Comparison of ENCODE assay signal across 29 cellular contexts in genomic region chr20:23670361-23670760, GRCh38. TPM values are rescaled to one million over a fixed set of nuclear protein-coding genes. Genes with fewer than 3 reads are reported as not detected.
"Had no signal": no experiment of that assay in that cellular context is flagged by ENCODE, and none has a peak within 500 bp of the region (broad histone marks: within the 10 kb centered on the region; RNA-seq: fewer than 3 reads in every experiment).

No MANE protein-coding gene starts in this region.

- H3K4me3 Mint-ChIP-seq: memory B cell; naive thymus-derived CD4-positive, alpha-beta T cell had no signal

- ATAC-seq: esophagus mucosa; gastroesophageal sphincter; heart right ventricle; left colon; left lobe of liver; lower lobe of right lung; naive thymus-derived CD4-positive, alpha-beta T cell had no signal

- H3K36me3 Mint-ChIP-seq: memory B cell; naive thymus-derived CD4-positive, alpha-beta T cell had no signal

- DNase-seq: dermis blood vessel endothelial cell; dorsolateral prefrontal cortex; effector CD4-positive, alpha-beta T cell; effector memory CD4-positive, alpha-beta T cell; erythroblast; esophagus squamous epithelium; foreskin fibroblast; foreskin melanocyte; glutamatergic neuron; heart right ventricle; hippocampal formation; islet precursor cell; kidney; kidney glomerular epithelial cell; left colon; left ventricle myocardium inferior; lower lobe of right lung; mesendoderm; midbrain; naive thymus-derived CD4-positive, alpha-beta T cell had no signal

- H3K27me3 Mint-ChIP-seq: memory B cell had no signal

- H3K4me1 Mint-ChIP-seq: memory B cell; naive thymus-derived CD4-positive, alpha-beta T cell had no signal

- H3K27ac Mint-ChIP-seq: memory B cell; naive thymus-derived CD4-positive, alpha-beta T cell had no signal

RNA-seq across cellular contexts. Expression of gene CST4, which starts 18.5 kb away (rescaled TPM):
- total RNA-seq: cerebellum; dermis blood vessel endothelial cell; dorsolateral prefrontal cortex; esophagus mucosa; esophagus squamous epithelium; gastroesophageal sphincter; glomerular endothelial cell; heart right ventricle; kidney; left colon; left lobe of liver; left ventricle myocardium inferior; liver; lower lobe of right lung; lung microvascular endothelial cell; mononuclear cell; naive thymus-derived CD4-positive, alpha-beta T cell had no signal
- polyA plus RNA-seq: heart right ventricle; liver; naive thymus-derived CD4-positive, alpha-beta T cell had no signal
